15 cellular contexts compared by ENCODE assay signal in the genomic region with DNA sequence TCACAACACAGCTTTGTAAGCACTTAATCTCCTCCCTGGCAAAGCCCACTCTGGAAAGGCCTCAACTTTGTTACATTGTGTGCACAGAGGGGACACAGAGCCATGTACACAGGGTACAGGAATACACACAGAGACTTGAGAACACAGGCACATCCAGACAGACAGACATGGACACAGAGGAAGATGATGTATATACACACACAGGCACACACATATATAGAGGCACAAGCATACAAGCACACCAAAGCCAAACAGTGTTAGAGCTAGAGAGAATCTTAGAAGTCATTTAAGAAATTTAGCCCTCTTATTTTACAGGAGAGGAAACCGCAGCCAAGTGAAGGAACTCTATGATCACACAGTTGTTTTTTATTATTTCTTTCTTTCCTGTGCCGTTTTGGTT. TPM values are rescaled to one million over a fixed set of nuclear protein-coding genes. Genes with fewer than 3 reads are reported as not detected.
DNase-seq lines count a peak whose midpoint lies in the region; ATAC-seq, FAIRE-seq and TF ChIP-seq lines count a peak whose summit lies in the region.
"Had no signal": no experiment of that assay in that cellular context is flagged by ENCODE, and none has a peak within 500 bp of the region (broad histone marks: within the 10 kb centered on the region; RNA-seq: fewer than 3 reads in every experiment).

No MANE protein-coding gene starts in this region.

- 46 to 66% methylated on average over 2 of the region's 2 CpGs for WGBS in sigmoid colon, 2 donors

- H3K36me3 Mint-ChIP-seq in CD8-positive, alpha-beta memory T cell: no peaks in the 10 kb centered on the region

- H3K4me1 Mint-ChIP-seq in CD8-positive, alpha-beta memory T cell: no peaks in the 10 kb centered on the region

- no peak for TF ChIP-seq CTCF in VCaP (conservative IDR thresholded peaks at IDR 0.05)
- no peak for TF ChIP-seq CTCF in keratinocyte (optimal IDR thresholded peaks at IDR 0.05 in 1 of 3, IDR thresholded peaks at IDR 0.05 in 1 of 3, conservative IDR thresholded peaks at IDR 0.05 in 1 of 3; ENCODE audit: extremely low read depth in 1 of 3, insufficient read depth in 2 of 3, low read length in 3 of 3)
- no peak for TF ChIP-seq CTCF in sigmoid colon (IDR thresholded peaks at IDR 0.05)

- no peaks in the 10 kb centered on the region for H3K36me3 ChIP-seq in CD8-positive, alpha-beta memory T cell (ENCODE audit: insufficient read depth, low read length)
- peaks cover 0 to 2% of the 10 kb centered on the region in 2 experiments for H3K36me3 ChIP-seq in keratinocyte (ENCODE audit: control insufficient read depth in 2 of 2, extremely low read depth in 1 of 2, insufficient read depth in 2 of 2, low read length in 2 of 2)
- H3K36me3 ChIP-seq in sigmoid colon: no peaks in the 10 kb centered on the region
- H3K36me3 ChIP-seq: gastrocnemius medialis had no signal

- H3K4me3 Mint-ChIP-seq in CD8-positive, alpha-beta memory T cell: no peak overlapping the region

- H3K27me3 ChIP-seq in CD8-positive, alpha-beta memory T cell (ENCODE audit: insufficient read depth, low read length, poor library complexity, severe bottlenecking): peaks cover 9% of the 10 kb centered on the region
- no peaks in the 10 kb centered on the region for H3K27me3 ChIP-seq in keratinocyte (ENCODE audit: control insufficient read depth, extremely low read depth, insufficient read depth, low read length)
- H3K27me3 ChIP-seq in sigmoid colon: no peaks in the 10 kb centered on the region

- H3K27me3 Mint-ChIP-seq in CD8-positive, alpha-beta memory T cell: peaks cover 13 to 24% of the 10 kb centered on the region in 2 donors

- no peaks in the 10 kb centered on the region for H3K9me1 ChIP-seq in keratinocyte (ENCODE audit: control insufficient read depth, extremely low read depth, insufficient read depth, low read length)

- peak overlapping the region; percentile 17 for H3K4me3 ChIP-seq in CD8-positive, alpha-beta memory T cell (ENCODE audit: low read length)
- peak overlapping the region in 2 of 3 experiments; percentile 9 to 42 for H3K4me3 ChIP-seq in keratinocyte (ENCODE audit: control insufficient read depth in 2 of 3, extremely low read depth in 1 of 3, insufficient read depth in 2 of 3, low read depth in 1 of 3, low read length in 3 of 3)
- no peak overlapping the region for H3K4me3 ChIP-seq in sigmoid colon
- H3K4me3 ChIP-seq: gastrocnemius medialis had no signal

- FAIRE-seq in keratinocyte (lab: Jason Lieb, UNC): no peak
- FAIRE-seq: islet of Langerhans had no signal

- POLR2A ChIA-PET in CD8-positive, alpha-beta memory T cell (lab: Charles Lee): no interaction called here

- no peak for TF ChIP-seq EP300 in sigmoid colon (IDR thresholded peaks at IDR 0.05)

- DNase-seq in CD8-positive, alpha-beta memory T cell: no peak
- DNase-seq in keratinocyte (ENCODE audit: low read depth, low spot score): no peak
- DNase-seq in sigmoid colon: no peak
- DNase-seq in cerebellar cortex (ENCODE audit: low spot score): no peak
- no peak for DNase-seq in left lobe of liver (ENCODE audit: low spot score)
- DNase-seq: AML-193, dermis blood vessel endothelial cell, gastrocnemius medialis, KBM-7, NCI-H187, SIG-M5 had no signal

- TF ChIP-seq POLR2A in sigmoid colon (IDR thresholded peaks at IDR 0.05): no peak

- dilution Hi-C loops in keratinocyte (cut with MboI; ENCODE audit: extremely low pct_ligation_motif_present, low sequenced_read_pairs): no loop called here

- H3K9me3 Mint-ChIP-seq in CD8-positive, alpha-beta memory T cell: no peaks in the 10 kb centered on the region

- H3K27ac ChIP-seq in CD8-positive, alpha-beta memory T cell (ENCODE audit: low read depth, low read length): no peak overlapping the region
- H3K27ac ChIP-seq in VCaP (peak overlapping the region; percentile 90; the same call in 1 of the 2 replicates), keratinocyte (ENCODE audit: control insufficient read depth, insufficient read depth, low read length) (peak overlapping the region; percentile 97), sigmoid colon (peak overlapping the region; percentile 80 to 85 (median 81))

- H3K4me1 ChIP-seq in CD8-positive, alpha-beta memory T cell (ENCODE audit: insufficient read depth, low read length): peaks cover 14% of the 10 kb centered on the region
- H3K4me1 ChIP-seq in keratinocyte (ENCODE audit: control insufficient read depth, extremely low read depth, insufficient read depth, low read length) (peaks cover 86% of the 10 kb centered on the region), sigmoid colon (peaks cover 0 to 82% (median 75%) of the 10 kb centered on the region in 4 donors)

- peak overlapping the region; percentile 70 for H3K4me2 ChIP-seq in keratinocyte (ENCODE audit: control insufficient read depth, extremely low read depth, insufficient read depth, low read depth, low read length)

- ATAC-seq in GM19467 (IDR thresholded peaks at IDR 0.05; ENCODE audit: unreplicated experiment) (no peak), HG02870 (IDR thresholded peaks at IDR 0.05; ENCODE audit: unreplicated experiment) (no peak), left lobe of liver (no peak)

- H3K27ac Mint-ChIP-seq in CD8-positive, alpha-beta memory T cell: no peak overlapping the region

- H3K79me2 ChIP-seq in keratinocyte (ENCODE audit: control insufficient read depth, insufficient read depth, low read length): no peaks in the 10 kb centered on the region

- peak overlapping the region; percentile 81 for H3K9ac ChIP-seq in keratinocyte (ENCODE audit: control insufficient read depth, extremely low read depth, insufficient read depth, low read length)

- CTCF ChIA-PET in CD8-positive, alpha-beta memory T cell (lab: Charles Lee): interaction anchor here (1.8 kb wide), 1 partner anchor 25 kb away, joined by 13 read pairs; no protein-coding TSS in a partner anchor

- H3K9me3 ChIP-seq in CD8-positive, alpha-beta memory T cell (ENCODE audit: low read length): no peaks in the 10 kb centered on the region
- H3K9me3 ChIP-seq in keratinocyte (ENCODE audit: control insufficient read depth, low read depth, low read length) (no peaks in the 10 kb centered on the region), sigmoid colon (no peaks in the 10 kb centered on the region)
- H3K9me3 ChIP-seq: gastrocnemius medialis had no signal

- H2AFZ ChIP-seq in keratinocyte (ENCODE audit: control insufficient read depth, low read length): peak overlapping the region; percentile 39

- intact Hi-C loops in sigmoid colon (cut with DNase I): no loop called here

- no peaks in the 10 kb centered on the region for H4K20me1 ChIP-seq in keratinocyte (ENCODE audit: control insufficient read depth, extremely low read depth, insufficient read depth, low read length)

RNA-seq across cellular contexts. Expression of a gene that starts 6.4 kb away (rescaled TPM):
- not detected for total RNA-seq in CD8-positive, alpha-beta memory T cell
- polyA plus RNA-seq in CD8-positive, alpha-beta memory T cell: not detected
- 13.7 to 43.5 TPM (median 21.3 TPM) in 3 replicates for polyA plus RNA-seq in keratinocyte
- 11.1 TPM for polyA plus RNA-seq in keratinocyte (2011; ENCODE audit: low read depth)
- 26.2 and 27.8 TPM in 2 replicates for polyA plus RNA-seq in keratinocyte (2011; cell fraction: cytosol; rRNA removed)
- 31.1 and 34.2 TPM in 2 replicates for polyA plus RNA-seq in keratinocyte (2011; cell fraction: nucleus; rRNA removed)
- polyA plus RNA-seq in keratinocyte (2012; ENCODE audit: low replicate concordance): 12.5 and 33.7 TPM in 2 replicates
- polyA minus RNA-seq in keratinocyte: 15.4 to 22.9 TPM (median 19.7 TPM) in 3 replicates
- 30.5 TPM for polyA minus RNA-seq in keratinocyte (2011; cell fraction: cytosol; rRNA and poly(A)+ RNA removed)
- polyA minus RNA-seq in keratinocyte (2011; cell fraction: nucleus; rRNA and poly(A)+ RNA removed): 16.4 and 28.5 TPM in 2 replicates
- total RNA-seq in sigmoid colon: 10 to 100 TPM; 15.8 to 60.8 (median 40.5) TPM
- polyA plus RNA-seq in sigmoid colon: 10 to 100 TPM; 24.0 to 52.9 (median 30.3) TPM
- total RNA-seq in left lobe of liver: 0.45 TPM

RNA-seq across cellular contexts. Expression of a gene that starts 20.2 kb away (rescaled TPM):
- total RNA-seq in CD8-positive, alpha-beta memory T cell: 100 to 1,000 TPM; 274 to 291 TPM
- 21.5 TPM for polyA plus RNA-seq in CD8-positive, alpha-beta memory T cell
- polyA plus RNA-seq in keratinocyte: 30.8 to 101 TPM (median 57.1 TPM) in 3 replicates
- polyA plus RNA-seq in keratinocyte (2011; ENCODE audit: low read depth): 70.6 TPM
- 51.2 and 73.6 TPM in 2 replicates for polyA plus RNA-seq in keratinocyte (2011; cell fraction: cytosol; rRNA removed)
- polyA plus RNA-seq in keratinocyte (2011; cell fraction: nucleus; rRNA removed): 129 and 135 TPM in 2 replicates
- 73.0 and 224 TPM in 2 replicates for polyA plus RNA-seq in keratinocyte (2012; ENCODE audit: low replicate concordance)
- 35.9 to 87.8 TPM (median 52.5 TPM) in 3 replicates for polyA minus RNA-seq in keratinocyte
- 35.7 TPM for polyA minus RNA-seq in keratinocyte (2011; cell fraction: cytosol; rRNA and poly(A)+ RNA removed)
- polyA minus RNA-seq in keratinocyte (2011; cell fraction: nucleus; rRNA and poly(A)+ RNA removed): 65.9 and 122 TPM in 2 replicates
- 10 to 100 TPM; 58.1 to 85.9 (median 71.3) TPM for total RNA-seq in sigmoid colon
- polyA plus RNA-seq in sigmoid colon: 100 to 1,000 TPM in 1 of 3 donors, 10 to 100 TPM in 2; 55.9 to 147 (median 58.7) TPM
- 63.1 TPM for total RNA-seq in left lobe of liver

RNA-seq across cellular contexts. Expression of a gene that starts 28.4 kb away (rescaled TPM):
- not detected for total RNA-seq in CD8-positive, alpha-beta memory T cell
- not detected for polyA plus RNA-seq in CD8-positive, alpha-beta memory T cell
- polyA plus RNA-seq in keratinocyte: not detected in 3 replicates
- not detected for polyA plus RNA-seq in keratinocyte (2011; ENCODE audit: low read depth)
- not detected in 2 replicates for polyA plus RNA-seq in keratinocyte (2011; cell fraction: cytosol; rRNA removed)
- polyA plus RNA-seq in keratinocyte (2011; cell fraction: nucleus; rRNA removed): not detected in 2 replicates
- polyA plus RNA-seq in keratinocyte (2012; ENCODE audit: low replicate concordance): not detected in 2 replicates
- not detected in 3 replicates for polyA minus RNA-seq in keratinocyte
- not detected for polyA minus RNA-seq in keratinocyte (2011; cell fraction: cytosol; rRNA and poly(A)+ RNA removed)
- polyA minus RNA-seq in keratinocyte (2011; cell fraction: nucleus; rRNA and poly(A)+ RNA removed): not detected in 2 replicates
- total RNA-seq in sigmoid colon: not detected
- under 1 TPM in 1 of 3 donors, not detected in 2; 0.07 TPM for polyA plus RNA-seq in sigmoid colon
- total RNA-seq in left lobe of liver: not detected
- total RNA-seq: dermis blood vessel endothelial cell, gastrocnemius medialis had no signal

RNA-seq across cellular contexts. Expression of a gene that starts 36.0 kb away (rescaled TPM):
- total RNA-seq in CD8-positive, alpha-beta memory T cell: under 1 TPM in 1 of 2 experiments, not detected in 1; 0.07 TPM
- not detected for polyA plus RNA-seq in CD8-positive, alpha-beta memory T cell
- 0.02 to 0.05 TPM (median 0.05 TPM) in 3 replicates for polyA plus RNA-seq in keratinocyte
- polyA plus RNA-seq in keratinocyte (2011; ENCODE audit: low read depth): not detected
- 0.05 TPM in 1 of 2 replicates, not detected in the other for polyA plus RNA-seq in keratinocyte (2011; cell fraction: cytosol; rRNA removed)
- polyA plus RNA-seq in keratinocyte (2011; cell fraction: nucleus; rRNA removed): 0.14 TPM in 1 of 2 replicates, not detected in the other
- 0.05 TPM in 1 of 2 replicates, not detected in the other for polyA plus RNA-seq in keratinocyte (2012; ENCODE audit: low replicate concordance)
- polyA minus RNA-seq in keratinocyte: not detected in 3 replicates
- polyA minus RNA-seq in keratinocyte (2011; cell fraction: cytosol; rRNA and poly(A)+ RNA removed): not detected
- not detected in 2 replicates for polyA minus RNA-seq in keratinocyte (2011; cell fraction: nucleus; rRNA and poly(A)+ RNA removed)
- total RNA-seq in sigmoid colon: not detected
- under 1 TPM in 1 of 3 donors, not detected in 2; 0.06 TPM for polyA plus RNA-seq in sigmoid colon
- not detected for total RNA-seq in left lobe of liver

RNA-seq across cellular contexts. Expression of a gene that starts 57.6 kb away (rescaled TPM):
- under 1 TPM; 0.79 to 0.80 TPM for total RNA-seq in CD8-positive, alpha-beta memory T cell
- polyA plus RNA-seq in CD8-positive, alpha-beta memory T cell: 0.12 TPM
- polyA plus RNA-seq in keratinocyte (0.07 to 0.32 TPM (median 0.30 TPM) in 3 replicates), sigmoid colon (1 to 10 TPM in 1 of 3 donors, under 1 TPM in 1, not detected in 1; 0.60 to 1.8 TPM)
- polyA plus RNA-seq in keratinocyte (2011; ENCODE audit: low read depth): not detected
- polyA plus RNA-seq in keratinocyte (2011; cell fraction: cytosol; rRNA removed): 0.16 and 0.34 TPM in 2 replicates
- 0.13 and 0.31 TPM in 2 replicates for polyA plus RNA-seq in keratinocyte (2011; cell fraction: nucleus; rRNA removed)
- 0.07 and 0.13 TPM in 2 replicates for polyA plus RNA-seq in keratinocyte (2012; ENCODE audit: low replicate concordance)
- polyA minus RNA-seq in keratinocyte: 0.32 to 0.96 TPM in 2 of 3 replicates, not detected in the other
- not detected for polyA minus RNA-seq in keratinocyte (2011; cell fraction: cytosol; rRNA and poly(A)+ RNA removed)
- 0.21 and 1.6 TPM in 2 replicates for polyA minus RNA-seq in keratinocyte (2011; cell fraction: nucleus; rRNA and poly(A)+ RNA removed)
- total RNA-seq in sigmoid colon (1 to 10 TPM; 3.6 to 5.5 (median 3.8) TPM), left lobe of liver (2.3 TPM)

Comparison
In these comparisons a context has a peak if more than half of its experiments do, and no peak if none do; other contexts are left out.
1. H3K4me3 ChIP-seq: peak in CD8-positive, alpha-beta memory T cell (single experiment) and keratinocyte (2 of 3); none in sigmoid colon (0 of 4).
2. RNA of a gene that starts 6.4 kb away (total RNA-seq): 15.8 to 60.8 TPM in sigmoid colon; 0.45 TPM in left lobe of liver (single experiment) and not detected in CD8-positive, alpha-beta memory T cell; every median in the first group is over 10 times any median in the second.